Comparison of ENCODE assay signal across 20 cellular contexts in the genomic region with DNA sequence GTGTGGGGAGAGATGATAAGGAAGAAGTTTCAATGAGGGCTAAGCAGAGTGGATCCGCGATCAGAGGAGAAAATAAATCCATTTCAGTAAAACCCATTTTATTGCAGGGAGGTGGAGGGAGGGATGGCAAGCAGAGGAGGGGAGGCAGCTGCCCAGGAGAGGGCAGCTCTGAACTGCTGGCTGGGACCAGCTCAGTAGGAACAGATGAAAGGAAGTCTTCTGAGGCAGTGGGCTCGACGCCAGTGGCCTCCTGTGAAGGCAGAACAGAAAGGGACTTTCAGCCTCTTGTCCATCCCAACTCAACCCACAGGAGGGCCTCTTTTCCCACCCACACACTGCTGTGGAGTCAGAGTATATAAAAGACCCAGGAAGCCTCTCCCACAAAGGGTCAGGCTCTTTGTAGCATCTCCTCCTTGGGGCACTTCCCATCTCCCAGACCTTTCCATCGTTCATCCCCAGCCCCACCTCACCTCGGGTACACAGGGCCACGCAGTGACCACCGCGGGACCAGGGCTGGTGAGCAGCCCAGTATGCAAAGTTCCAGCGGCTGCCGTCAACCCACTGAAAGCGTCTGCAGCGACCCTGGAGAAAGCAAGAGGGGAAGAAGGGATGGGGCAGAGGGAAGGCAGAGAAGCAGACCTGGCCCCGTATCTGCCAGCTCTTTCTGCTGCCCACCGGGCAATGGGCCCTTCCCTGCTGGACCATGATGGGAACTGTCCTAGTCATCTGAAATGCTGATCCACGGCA. TPM values are rescaled to one million over a fixed set of nuclear protein-coding genes. Genes with fewer than 3 reads are reported as not detected.
DNase-seq lines count a peak whose midpoint lies in the region; ATAC-seq and TF ChIP-seq lines count a peak whose summit lies in the region.
"Had no signal": no experiment of that assay in that cellular context is flagged by ENCODE, and none has a peak within 500 bp of the region (broad histone marks: within the 10 kb centered on the region; RNA-seq: fewer than 3 reads in every experiment).

No MANE protein-coding gene starts in this region.

- H3K4ac ChIP-seq in mesenchymal stem cell (ENCODE audit: low read depth in 1 of 2, low read length in 2 of 2) = no peak overlapping the region

- no peak overlapping the region for H3K27ac Mint-ChIP-seq in Caco-2 (ENCODE audit: unreplicated experiment)
- H3K27ac Mint-ChIP-seq: activated CD8-positive, alpha-beta memory T cell treated with anti-CD3 and anti-CD28 coated beads, Interleukin-2, amount 10 ng/mL, durations not matched to agents 7 days and 5 days; WTC11 had no signal

- no peak overlapping the region for H4K91ac ChIP-seq in mesenchymal stem cell (ENCODE audit: low read length)

- H3K4me3 Mint-ChIP-seq in Caco-2 (ENCODE audit: unreplicated experiment) = no peak overlapping the region
- H3K4me3 Mint-ChIP-seq: activated CD8-positive, alpha-beta memory T cell treated with anti-CD3 and anti-CD28 coated beads, Interleukin-2, amount 10 ng/mL, durations not matched to agents 7 days and 5 days; WTC11 had no signal

- H2AK5ac ChIP-seq in mesenchymal stem cell (ENCODE audit: low read length, severe bottlenecking) = no peak overlapping the region

- H3K4me1 Mint-ChIP-seq in Caco-2 (ENCODE audit: low read depth, unreplicated experiment) = no peaks in the 10 kb centered on the region
- H3K4me1 Mint-ChIP-seq: activated CD8-positive, alpha-beta memory T cell treated with anti-CD3 and anti-CD28 coated beads, Interleukin-2, amount 10 ng/mL, durations not matched to agents 7 days and 5 days; WTC11 had no signal

- no peak overlapping the region for H3K18ac ChIP-seq in mesenchymal stem cell (ENCODE audit: low read depth in 1 of 2, low read length in 2 of 2)

- no peaks in the 10 kb centered on the region for H3K9me3 Mint-ChIP-seq in Caco-2 (ENCODE audit: unreplicated experiment)
- H3K9me3 Mint-ChIP-seq: WTC11 had no signal

- H3K36me3 Mint-ChIP-seq in Caco-2 (ENCODE audit: insufficient read depth, unreplicated experiment) = no peaks in the 10 kb centered on the region
- H3K36me3 Mint-ChIP-seq: activated CD8-positive, alpha-beta memory T cell treated with anti-CD3 and anti-CD28 coated beads, Interleukin-2, amount 10 ng/mL, durations not matched to agents 7 days and 5 days; WTC11 had no signal

- H3K9me3 ChIP-seq in mesenchymal stem cell (ENCODE audit: control insufficient read depth, low read length) (no peaks in the 10 kb centered on the region), Caco-2 (no peaks in the 10 kb centered on the region)
- H3K9me3 ChIP-seq: gastroesophageal sphincter, upper lobe of left lung had no signal

- no peak overlapping the region for H2BK15ac ChIP-seq in mesenchymal stem cell (ENCODE audit: low read depth, poor library complexity, severe bottlenecking)

- no TSS peak for BruUV-seq in Caco-2 (replicated peaks; lab: Mats Ljungman, UMichigan)

- DNase-seq in COR-L47 (lab: John Stamatoyannopoulos, UW) = peak; percentile 7
- peak; percentile 38 for DNase-seq in RPMI7951 (ENCODE audit: low read depth)
- peak; percentile 27 for DNase-seq in fibroblast of peridontal ligament (ENCODE audit: extremely low read depth)
- DNase-seq in mesenchymal stem cell = no peak
- DNase-seq in islet precursor cell = no peak
- DNase-seq in Caco-2 = no peak
- DNase-seq in NCI-H1694 (lab: John Stamatoyannopoulos, UW) = no peak
- DNase-seq: activated CD8-positive, alpha-beta memory T cell treated with anti-CD3 and anti-CD28 coated beads, Interleukin-2, amount 10 ng/mL, durations not matched to agents 7 days and 5 days; activated naive CD4-positive, alpha-beta T cell; brain microvascular endothelial cell; effector memory CD4-positive, alpha-beta T cell; retina; stimulated activated CD4-positive, alpha-beta T cell treated with anti-CD3 and anti-CD28 coated beads, Interleukin-2, amount 100 ng/mL, for 48 hours had no signal

- no peak overlapping the region for H3K9ac ChIP-seq in mesenchymal stem cell (ENCODE audit: low read length)

- no peak overlapping the region for H2BK12ac ChIP-seq in mesenchymal stem cell (ENCODE audit: low read length in 2 of 2)

- H3K36me3 ChIP-seq in mesenchymal stem cell (ENCODE audit: control insufficient read depth in 1 of 2, insufficient read depth in 2 of 2, low read depth in 1 of 2, low read length in 2 of 2) (no peaks in the 10 kb centered on the region), Caco-2 (ENCODE audit: control insufficient read depth, insufficient read depth, low read length) (no peaks in the 10 kb centered on the region)
- H3K36me3 ChIP-seq: brain microvascular endothelial cell, gastroesophageal sphincter, upper lobe of left lung had no signal

- H3K14ac ChIP-seq in mesenchymal stem cell (ENCODE audit: low read length in 2 of 2) = no peak overlapping the region

- TF ChIP-seq CTCF in Caco-2 (IDR thresholded peaks at IDR 0.05; ENCODE audit: insufficient read depth in 1 of 2, low read depth in 1 of 2, low read length in 1 of 2, severe bottlenecking in 1 of 2, unreplicated experiment in 1 of 2) = no peak

- no peak overlapping the region for H3K27ac ChIP-seq in mesenchymal stem cell (ENCODE audit: low read length, poor library complexity, severe bottlenecking)
- H3K27ac ChIP-seq: brain microvascular endothelial cell, C4-2B, gastroesophageal sphincter, upper lobe of left lung had no signal

- no peak overlapping the region for H2BK120ac ChIP-seq in mesenchymal stem cell (ENCODE audit: low read depth, low read length)

- H3K27me3 ChIP-seq in mesenchymal stem cell (ENCODE audit: control insufficient read depth in 1 of 2, insufficient read depth in 1 of 2, low read length in 2 of 2) = peaks cover 0 to 62% of the 10 kb centered on the region in 2 experiments
- H3K27me3 ChIP-seq in Caco-2 (replicated peaks; ENCODE audit: control insufficient read depth, insufficient read depth, low read length) = no peaks in the 10 kb centered on the region
- H3K27me3 ChIP-seq: upper lobe of left lung had no signal

- 80% methylated on average over 14 of the region's 16 CpGs for WGBS in mesenchymal stem cell

- peak overlapping the region; percentile 13 for H4K8ac ChIP-seq in mesenchymal stem cell (ENCODE audit: low read length)

- H2BK5ac ChIP-seq in mesenchymal stem cell (ENCODE audit: low read depth, low read length, poor library complexity, severe bottlenecking) = no peak overlapping the region

- H3K27me3 Mint-ChIP-seq in Caco-2 (ENCODE audit: insufficient read depth, unreplicated experiment) = peaks cover 30% of the 10 kb centered on the region

- CTCF ChIA-PET in Caco-2 (lab: Charles Lee) = no interaction called here

- H3K23ac ChIP-seq in mesenchymal stem cell (ENCODE audit: low read length in 2 of 2) = no peak overlapping the region

- intact Hi-C loops in Caco-2 (cut with micrococcal nuclease; ENCODE audit: unreplicated experiment) = no loop called here

- no peaks in the 10 kb centered on the region for H3K4me1 ChIP-seq in mesenchymal stem cell (ENCODE audit: control insufficient read depth, insufficient read depth, low read depth, low read length)
- H3K4me1 ChIP-seq in Caco-2 = no peaks in the 10 kb centered on the region
- H3K4me1 ChIP-seq: gastroesophageal sphincter, upper lobe of left lung had no signal

- H3K4me3 ChIP-seq in mesenchymal stem cell (ENCODE audit: insufficient read depth in 1 of 2, low read depth in 1 of 2, low read length in 2 of 2) (no peak overlapping the region), Caco-2 (ENCODE audit: low read depth, low read length) (no peak overlapping the region)
- H3K4me3 ChIP-seq: gastroesophageal sphincter, upper lobe of left lung had no signal

- POLR2A ChIA-PET in Caco-2 (lab: Charles Lee) = no interaction called here

- no peak overlapping the region for H3K4me2 ChIP-seq in mesenchymal stem cell (ENCODE audit: low read length, poor library complexity, severe bottlenecking)

- ATAC-seq in GM19397 (IDR thresholded peaks at IDR 0.05; ENCODE audit: unreplicated experiment) = no peak
- ATAC-seq: activated CD8-positive, alpha-beta memory T cell treated with anti-CD3 and anti-CD28 coated beads, Interleukin-2, amount 10 ng/mL, durations not matched to agents 7 days and 5 days; gastroesophageal sphincter; WTC11 had no signal

- H2AFZ ChIP-seq in mesenchymal stem cell (ENCODE audit: low read depth, low read length) = no peak overlapping the region

- H3K79me1 ChIP-seq in mesenchymal stem cell (replicated peaks; ENCODE audit: low read length, poor library complexity, severe bottlenecking) = no peaks in the 10 kb centered on the region

RNA-seq across cellular contexts. Expression of gene PRG2, which starts 3.0 kb away (rescaled TPM):
- total RNA-seq in RPMI7951 (2014; rRNA removed; shearing (Covaris generic)) = not detected in 2 replicates
- not detected for polyA plus RNA-seq in mesenchymal stem cell (2013, experiment 1 of 2)
- 0.04 TPM for polyA plus RNA-seq in mesenchymal stem cell (2013, experiment 2 of 2)
- total RNA-seq in Caco-2 (2022) = not detected in 2 replicates
- total RNA-seq: gastroesophageal sphincter, H1 had no signal

RNA-seq across cellular contexts. Expression of gene PRG3, which starts 6.5 kb away (rescaled TPM):
- not detected in 2 replicates for total RNA-seq in RPMI7951 (2014; rRNA removed; shearing (Covaris generic))
- not detected for polyA plus RNA-seq in mesenchymal stem cell (2013, experiment 1 of 2)
- not detected for polyA plus RNA-seq in mesenchymal stem cell (2013, experiment 2 of 2)
- total RNA-seq in Caco-2 (2022) = not detected in 2 replicates
- total RNA-seq: activated CD8-positive, alpha-beta memory T cell treated with anti-CD3 and anti-CD28 coated beads, Interleukin-2, amount 10 ng/mL, durations not matched to agents 7 days and 5 days; gastroesophageal sphincter; H1; kidney epithelial cell; upper lobe of left lung; WTC11 had no signal
- polyA plus RNA-seq: H1 had no signal

RNA-seq across cellular contexts. Expression of gene SLC43A3, which starts 39.5 kb away (rescaled TPM):
- total RNA-seq in RPMI7951 (2014; rRNA removed; shearing (Covaris generic)) = 58.4 and 64.5 TPM in 2 replicates
- 3.9 TPM for polyA plus RNA-seq in mesenchymal stem cell (2013, experiment 1 of 2)
- polyA plus RNA-seq in mesenchymal stem cell (2013, experiment 2 of 2) = 3.8 TPM
- not detected in 2 replicates for total RNA-seq in Caco-2 (2022)

RNA-seq across cellular contexts. Expression of gene P2RX3, which starts 49.3 kb away (rescaled TPM):
- not detected in 2 replicates for total RNA-seq in RPMI7951 (2014; rRNA removed; shearing (Covaris generic))
- not detected for polyA plus RNA-seq in mesenchymal stem cell (2013, experiment 1 of 2)
- polyA plus RNA-seq in mesenchymal stem cell (2013, experiment 2 of 2) = not detected
- total RNA-seq in Caco-2 (2022) = not detected in 2 replicates
- total RNA-seq: activated CD8-positive, alpha-beta memory T cell treated with anti-CD3 and anti-CD28 coated beads, Interleukin-2, amount 10 ng/mL, durations not matched to agents 7 days and 5 days; kidney epithelial cell; upper lobe of left lung had no signal

RNA-seq across cellular contexts. Expression of gene SSRP1, which starts 51.8 kb away (rescaled TPM):
- 105 and 106 TPM in 2 replicates for total RNA-seq in RPMI7951 (2014; rRNA removed; shearing (Covaris generic))
- polyA plus RNA-seq in mesenchymal stem cell (2013, experiment 1 of 2) = 79.2 TPM
- 75.1 TPM for polyA plus RNA-seq in mesenchymal stem cell (2013, experiment 2 of 2)
- total RNA-seq in Caco-2 (2022) = 206 and 212 TPM in 2 replicates

Comparison
In these comparisons a context has a peak if more than half of its experiments do, and no peak if none do; other contexts are left out.
1. DNase-seq: peak in COR-L47 (single experiment), RPMI7951 (single experiment) and fibroblast of peridontal ligament (single experiment); none in mesenchymal stem cell (single experiment), islet precursor cell (single experiment), Caco-2 (0 of 2) and NCI-H1694 (single experiment).
2. RNA of gene SLC43A3, which starts 39.5 kb away (total RNA-seq): 58.4 to 64.5 TPM in RPMI7951; not detected in Caco-2; every median in the first group is over 10 times any median in the second.